In the genomic region with DNA sequence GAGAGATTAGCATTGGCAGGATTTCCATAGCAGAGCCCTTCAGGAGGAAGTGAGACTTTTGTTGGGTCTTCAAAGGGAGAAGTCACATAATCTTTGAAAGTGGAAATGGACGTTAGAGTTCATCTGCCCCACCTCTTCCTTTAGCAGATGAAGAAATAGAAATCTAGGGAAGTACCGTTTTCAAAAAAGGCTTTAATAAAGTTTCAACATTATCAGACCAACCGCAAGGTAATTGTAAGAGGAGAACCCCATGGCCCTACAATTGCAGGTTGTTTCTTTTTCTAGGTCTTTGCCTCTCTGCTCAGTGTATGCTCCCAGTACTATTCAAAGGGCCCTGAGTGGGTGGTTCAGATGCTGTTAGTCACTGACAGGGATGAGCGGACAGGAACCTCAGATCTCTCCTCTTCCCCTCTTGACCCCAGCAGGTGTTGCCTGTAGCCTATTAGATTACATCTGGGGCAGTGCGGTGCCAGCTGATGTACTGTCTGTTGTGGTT, we compare ENCODE assay signal across 1 cellular context.
TF ChIP-seq lines count a peak whose summit lies in the region.

No MANE protein-coding gene starts in this region.

TF ChIP-seq in GM12878, 131 proteins besides CTCF, POLR2A, EP300 and RAD21 (continued from another document):
- TF ChIP-seq GATAD2B (conservative IDR thresholded peaks at IDR 0.05; ENCODE audit: low read depth), result peak; percentile 52; the same call in 1 of the 2 replicates
- TF ChIP-seq NR2C2 (IDR thresholded peaks at IDR 0.05; ENCODE audit: borderline replicate concordance, control insufficient read depth, insufficient read length, low read depth), result no peak
- TF ChIP-seq RBBP5 (conservative IDR thresholded peaks at IDR 0.05), result no peak
- TF ChIP-seq RAD51 (IDR thresholded peaks at IDR 0.05), result 0 out of 2 replicates have a peak, but pooled peaks have one; percentile 16
- TF ChIP-seq TCF3 (IDR thresholded peaks at IDR 0.05; ENCODE audit: borderline replicate concordance, insufficient read depth, low read depth, low read length), result no peak
- no peak; the same call in none of the 2 replicates for TF ChIP-seq NBN (IDR thresholded peaks at IDR 0.05)
- no peak for TF ChIP-seq LARP7 (IDR thresholded peaks at IDR 0.05)
- TF ChIP-seq GABPA (IDR thresholded peaks at IDR 0.05; ENCODE audit: low read depth), result 0 out of 2 replicates have a peak, but pooled peaks have one; percentile 50
- TF ChIP-seq, protein P1, sequence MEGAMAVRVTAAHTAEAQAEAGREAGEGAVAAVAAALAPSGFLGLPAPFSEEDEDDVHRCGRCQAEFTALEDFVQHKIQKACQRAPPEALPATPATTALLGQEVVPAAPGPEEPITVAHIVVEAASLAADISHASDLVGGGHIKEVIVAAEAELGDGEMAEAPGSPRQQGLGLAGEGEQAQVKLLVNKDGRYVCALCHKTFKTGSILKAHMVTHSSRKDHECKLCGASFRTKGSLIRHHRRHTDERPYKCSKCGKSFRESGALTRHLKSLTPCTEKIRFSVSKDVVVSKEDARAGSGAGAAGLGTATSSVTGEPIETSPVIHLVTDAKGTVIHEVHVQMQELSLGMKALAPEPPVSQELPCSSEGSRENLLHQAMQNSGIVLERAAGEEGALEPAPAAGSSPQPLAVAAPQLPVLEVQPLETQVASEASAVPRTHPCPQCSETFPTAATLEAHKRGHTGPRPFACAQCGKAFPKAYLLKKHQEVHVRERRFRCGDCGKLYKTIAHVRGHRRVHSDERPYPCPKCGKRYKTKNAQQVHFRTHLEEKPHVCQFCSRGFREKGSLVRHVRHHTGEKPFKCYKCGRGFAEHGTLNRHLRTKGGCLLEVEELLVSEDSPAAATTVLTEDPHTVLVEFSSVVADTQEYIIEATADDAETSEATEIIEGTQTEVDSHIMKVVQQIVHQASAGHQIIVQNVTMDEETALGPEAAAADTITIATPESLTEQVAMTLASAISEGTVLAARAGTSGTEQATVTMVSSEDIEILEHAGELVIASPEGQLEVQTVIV (IDR thresholded peaks at IDR 0.05; ENCODE audit: borderline replicate concordance, partially characterized antibody), result no peak
- TF ChIP-seq ZSCAN29 (IDR thresholded peaks at IDR 0.05), result no peak
- TF ChIP-seq SMAD5 (IDR thresholded peaks at IDR 0.05; ENCODE audit: low read depth), result no peak
- no peak for TF ChIP-seq SMARCA5 (IDR thresholded peaks at IDR 0.05)
- TF ChIP-seq CBX5 (IDR thresholded peaks at IDR 0.05; ENCODE audit: low read depth), result no peak
- TF ChIP-seq, protein P2, sequence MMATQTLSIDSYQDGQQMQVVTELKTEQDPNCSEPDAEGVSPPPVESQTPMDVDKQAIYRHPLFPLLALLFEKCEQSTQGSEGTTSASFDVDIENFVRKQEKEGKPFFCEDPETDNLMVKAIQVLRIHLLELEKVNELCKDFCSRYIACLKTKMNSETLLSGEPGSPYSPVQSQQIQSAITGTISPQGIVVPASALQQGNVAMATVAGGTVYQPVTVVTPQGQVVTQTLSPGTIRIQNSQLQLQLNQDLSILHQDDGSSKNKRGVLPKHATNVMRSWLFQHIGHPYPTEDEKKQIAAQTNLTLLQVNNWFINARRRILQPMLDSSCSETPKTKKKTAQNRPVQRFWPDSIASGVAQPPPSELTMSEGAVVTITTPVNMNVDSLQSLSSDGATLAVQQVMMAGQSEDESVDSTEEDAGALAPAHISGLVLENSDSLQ (IDR thresholded peaks at IDR 0.05), result peak; percentile 23; the same call in 1 of the 2 replicates
- TF ChIP-seq, protein P3, sequence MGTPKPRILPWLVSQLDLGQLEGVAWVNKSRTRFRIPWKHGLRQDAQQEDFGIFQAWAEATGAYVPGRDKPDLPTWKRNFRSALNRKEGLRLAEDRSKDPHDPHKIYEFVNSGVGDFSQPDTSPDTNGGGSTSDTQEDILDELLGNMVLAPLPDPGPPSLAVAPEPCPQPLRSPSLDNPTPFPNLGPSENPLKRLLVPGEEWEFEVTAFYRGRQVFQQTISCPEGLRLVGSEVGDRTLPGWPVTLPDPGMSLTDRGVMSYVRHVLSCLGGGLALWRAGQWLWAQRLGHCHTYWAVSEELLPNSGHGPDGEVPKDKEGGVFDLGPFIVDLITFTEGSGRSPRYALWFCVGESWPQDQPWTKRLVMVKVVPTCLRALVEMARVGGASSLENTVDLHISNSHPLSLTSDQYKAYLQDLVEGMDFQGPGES (IDR thresholded peaks at IDR 0.05), result no peak
